14 cellular contexts compared by ENCODE assay signal in genomic region chr16:12498077-12498476, GRCh38.
"Had no signal": no experiment of that assay in that cellular context is flagged by ENCODE, and none has a peak within 500 bp of the region (broad histone marks: within the 10 kb centered on the region; RNA-seq: fewer than 3 reads in every experiment).

No MANE protein-coding gene starts in this region.

- H3K27me3 ChIP-seq: adrenal gland, stomach, tibial artery, vagina had no signal

- H3K4me1 Mint-ChIP-seq: WTC11 had no signal

- DNase-seq: activated CD4-positive, alpha-beta T cell treated with anti-CD3 and anti-CD28 coated beads, Interleukin-2, amount 10 ng/mL, durations not matched to agents 24 days and 14 days; activated CD8-positive, alpha-beta memory T cell treated with anti-CD3 and anti-CD28 coated beads for 24 hours; activated naive CD4-positive, alpha-beta T cell treated with anti-CD3 and anti-CD28 coated beads for 36 hours; adrenal gland; left cardiac atrium; naive B cell; psoas muscle; stimulated activated CD4-positive, alpha-beta T cell treated with anti-CD3 and anti-CD28 coated beads, Interleukin-12 subunit alpha, Interleukin-12 subunit beta, amount 100 ng/mL, for 4 hours; stomach; T1000; tibial artery had no signal

- H3K9me3 ChIP-seq: adrenal gland, psoas muscle, stomach, tibial artery, vagina had no signal

- H3K9me3 Mint-ChIP-seq: activated naive CD4-positive, alpha-beta T cell treated with anti-CD3 and anti-CD28 coated beads for 36 hours; naive B cell; WTC11 had no signal

- H3K4me1 ChIP-seq: adrenal gland, psoas muscle, tibial artery, vagina had no signal

- H3K36me3 ChIP-seq: adrenal gland, stomach, tibial artery, vagina had no signal

- H3K4me3 ChIP-seq: adrenal gland, lung, psoas muscle, stomach, tibial artery, vagina had no signal

- H3K4me3 Mint-ChIP-seq: activated CD4-positive, alpha-beta T cell treated with anti-CD3 and anti-CD28 coated beads, Interleukin-2, amount 10 ng/mL, durations not matched to agents 24 days and 14 days; activated naive CD4-positive, alpha-beta T cell treated with anti-CD3 and anti-CD28 coated beads for 36 hours; naive B cell; WTC11 had no signal

- H3K27ac ChIP-seq: adrenal gland, psoas muscle, stomach, tibial artery, vagina had no signal

- H3K36me3 Mint-ChIP-seq: WTC11 had no signal

- ATAC-seq: left cardiac atrium, psoas muscle, WTC11 had no signal

- H3K27ac Mint-ChIP-seq: activated CD4-positive, alpha-beta T cell treated with anti-CD3 and anti-CD28 coated beads, Interleukin-2, amount 10 ng/mL, durations not matched to agents 24 days and 14 days; activated naive CD4-positive, alpha-beta T cell treated with anti-CD3 and anti-CD28 coated beads for 36 hours had no signal

- H3K27me3 Mint-ChIP-seq: activated CD4-positive, alpha-beta T cell treated with anti-CD3 and anti-CD28 coated beads, Interleukin-2, amount 10 ng/mL, durations not matched to agents 24 days and 14 days; naive B cell had no signal
